18 cellular contexts compared by ENCODE assay signal in genomic region chr1:39261712-39262221, GRCh38. TPM values are rescaled to one million over a fixed set of nuclear protein-coding genes. Genes with fewer than 3 reads are reported as not detected.
A peak's percentile ranks its signal among the peaks of the same experiment; 100 is the strongest.
DNase-seq lines count a peak whose midpoint lies in the region; ATAC-seq and TF ChIP-seq lines count a peak whose summit lies in the region.
"Had no signal": no experiment of that assay in that cellular context is flagged by ENCODE, and none has a peak within 500 bp of the region (broad histone marks: within the 10 kb centered on the region; RNA-seq: fewer than 3 reads in every experiment).

No MANE protein-coding gene starts in this region.

- H3K36me3 ChIP-seq in CD8-positive, alpha-beta memory T cell (ENCODE audit: insufficient read depth, low read length): peaks cover 16% of the 10 kb centered on the region
- H3K36me3 ChIP-seq in KOPT-K1 (ENCODE audit: insufficient read depth, low read length) (peaks cover 44% of the 10 kb centered on the region), gastroesophageal sphincter (peaks cover 0 to 28% of the 10 kb centered on the region in 2 donors)

- H3K4me3 Mint-ChIP-seq in CD8-positive, alpha-beta memory T cell: peak overlapping the region in 5 of 7 donors; percentile 13 to 59 (median 49)
- H3K4me3 Mint-ChIP-seq in activated naive CD8-positive, alpha-beta T cell treated with anti-CD3 and anti-CD28 coated beads, Interleukin-2, amount 50 U/mL, for 24 hours: no peak overlapping the region
- H3K4me3 Mint-ChIP-seq in activated CD4-positive, alpha-beta T cell treated with anti-CD3 and anti-CD28 coated beads, Interleukin-2, amount 10 ng/mL, durations not matched to agents 24 days and 14 days: no peak overlapping the region
- H3K4me3 Mint-ChIP-seq: dendritic cell treated with granulocyte-macrophage colony-stimulating factor and Interleukin-4, amounts not matched to agents 40 ng/mL and 50 ng/mL, for 4 days; T-helper 2 cell treated with Interferon-gamma antibody and Interleukin-4, amounts not matched to agents 5 μg/mL and 100 μg/mL, for 36 hours had no signal

- ATAC-seq in activated naive CD8-positive, alpha-beta T cell treated with anti-CD3 and anti-CD28 coated beads, Interleukin-2, amount 50 U/mL, for 24 hours: no peak
- ATAC-seq in gastroesophageal sphincter: no peak
- no peak for ATAC-seq in esophagus mucosa
- no peak for ATAC-seq in HG03457 (IDR thresholded peaks at IDR 0.05; ENCODE audit: unreplicated experiment)
- ATAC-seq: foreskin keratinocyte had no signal

- H3K27ac ChIP-seq in CD8-positive, alpha-beta memory T cell (ENCODE audit: low read depth, low read length): no peak overlapping the region
- H3K27ac ChIP-seq in KOPT-K1 (ENCODE audit: low read depth, low read length, poor library complexity, severe bottlenecking): peak overlapping the region; percentile 17
- H3K27ac ChIP-seq in gastroesophageal sphincter: peak overlapping the region in 3 of 4 donors; percentile 1 to 76 (median 53)
- H3K27ac ChIP-seq: foreskin keratinocyte, neutrophil, Peyer's patch had no signal

- no peaks in the 10 kb centered on the region for H3K27me3 ChIP-seq in CD8-positive, alpha-beta memory T cell (ENCODE audit: insufficient read depth, low read length, poor library complexity, severe bottlenecking)
- no peaks in the 10 kb centered on the region for H3K27me3 ChIP-seq in gastroesophageal sphincter
- H3K27me3 ChIP-seq: foreskin keratinocyte, neutrophil, Peyer's patch had no signal

- intact Hi-C loops in activated CD4-positive, alpha-beta T cell treated with anti-CD3 and anti-CD28 coated beads, Interleukin-2, amount 10 ng/mL, durations not matched to agents 24 days and 14 days (cut with micrococcal nuclease): no loop called here

- CTCF ChIA-PET in CD8-positive, alpha-beta memory T cell (lab: Charles Lee): interaction anchor here (1.3 to 8.2 kb wide), 2 partner anchors 70 to 78 kb away, joined by 4 to 214 read pairs; no protein-coding TSS in a partner anchor

- H3K9me3 ChIP-seq in CD8-positive, alpha-beta memory T cell (ENCODE audit: low read length): no peaks in the 10 kb centered on the region
- H3K9me3 ChIP-seq in KOPT-K1 (ENCODE audit: insufficient read depth, low read length, poor library complexity, severe bottlenecking): no peaks in the 10 kb centered on the region
- H3K9me3 ChIP-seq in gastroesophageal sphincter: no peaks in the 10 kb centered on the region
- H3K9me3 ChIP-seq: neutrophil, Peyer's patch had no signal

- H3K4me3 ChIP-seq in CD8-positive, alpha-beta memory T cell (ENCODE audit: low read length): no peak overlapping the region
- no peak overlapping the region for H3K4me3 ChIP-seq in gastroesophageal sphincter
- H3K4me3 ChIP-seq: Peyer's patch, skin epidermis had no signal

- H3K4me1 ChIP-seq in CD8-positive, alpha-beta memory T cell (ENCODE audit: insufficient read depth, low read length): peaks cover 39% of the 10 kb centered on the region
- peaks cover 4 to 63% (median 15%) of the 10 kb centered on the region in 3 donors for H3K4me1 ChIP-seq in gastroesophageal sphincter
- H3K4me1 ChIP-seq: foreskin keratinocyte, Peyer's patch had no signal

- TF ChIP-seq EP300 in gastroesophageal sphincter (IDR thresholded peaks at IDR 0.05): no peak

- no peak for DNase-seq in CD8-positive, alpha-beta memory T cell
- DNase-seq in activated naive CD8-positive, alpha-beta T cell treated with anti-CD3 and anti-CD28 coated beads, Interleukin-2, amount 50 U/mL, for 24 hours: no peak
- no peak for DNase-seq in activated CD4-positive, alpha-beta T cell treated with anti-CD3 and anti-CD28 coated beads, Interleukin-2, amount 10 ng/mL, durations not matched to agents 24 days and 14 days
- DNase-seq: activated CD4-positive, alpha-beta T cell treated with anti-CD3 and anti-CD28 coated beads, Interleukin-2, amount 50 U/mL, for 1 hour; COR-L47; foreskin keratinocyte; mesenchymal stem cell; NCI-H1417 treated with DMSO at 0.1 percent for 48 hours; NCI-H524 treated with DMSO at 0.1 percent for 48 hours; Peyer's patch had no signal

- H3K27ac Mint-ChIP-seq in CD8-positive, alpha-beta memory T cell: peak overlapping the region; percentile 14 to 86 (median 51)
- H3K27ac Mint-ChIP-seq in activated naive CD8-positive, alpha-beta T cell treated with anti-CD3 and anti-CD28 coated beads, Interleukin-2, amount 50 U/mL, for 24 hours: peak overlapping the region; percentile 64
- H3K27ac Mint-ChIP-seq in activated CD4-positive, alpha-beta T cell treated with anti-CD3 and anti-CD28 coated beads, Interleukin-2, amount 10 ng/mL, durations not matched to agents 24 days and 14 days: no peak overlapping the region
- H3K27ac Mint-ChIP-seq: dendritic cell treated with granulocyte-macrophage colony-stimulating factor and Interleukin-4, amounts not matched to agents 40 ng/mL and 50 ng/mL, for 4 days had no signal

- H3K27me3 Mint-ChIP-seq in CD8-positive, alpha-beta memory T cell: no peaks in the 10 kb centered on the region
- H3K27me3 Mint-ChIP-seq in activated naive CD8-positive, alpha-beta T cell treated with anti-CD3 and anti-CD28 coated beads, Interleukin-2, amount 50 U/mL, for 24 hours: no peaks in the 10 kb centered on the region
- no peaks in the 10 kb centered on the region for H3K27me3 Mint-ChIP-seq in activated CD4-positive, alpha-beta T cell treated with anti-CD3 and anti-CD28 coated beads, Interleukin-2, amount 10 ng/mL, durations not matched to agents 24 days and 14 days
- H3K27me3 Mint-ChIP-seq: dendritic cell treated with granulocyte-macrophage colony-stimulating factor and Interleukin-4, amounts not matched to agents 40 ng/mL and 50 ng/mL, for 4 days had no signal

- POLR2A ChIA-PET in CD8-positive, alpha-beta memory T cell (lab: Charles Lee): interaction anchor here (0.7 kb wide), 1 partner anchor 838 kb away, joined by 4 read pairs; no protein-coding TSS in a partner anchor

- 57 to 75% methylated on average over 1 to 2 of the region's 2 CpGs for WGBS in gastroesophageal sphincter (ENCODE audit: low coverage in 1 of 2), 2 donors

- no peak for TF ChIP-seq POLR2A in gastroesophageal sphincter (IDR thresholded peaks at IDR 0.05)

- H3K36me3 Mint-ChIP-seq in CD8-positive, alpha-beta memory T cell: peaks cover 0 to 51% (median 12%) of the 10 kb centered on the region in 3 donors
- H3K36me3 Mint-ChIP-seq in activated naive CD8-positive, alpha-beta T cell treated with anti-CD3 and anti-CD28 coated beads, Interleukin-2, amount 50 U/mL, for 24 hours (ENCODE audit: low read depth): peaks cover 25% of the 10 kb centered on the region
- peaks cover 27% of the 10 kb centered on the region for H3K36me3 Mint-ChIP-seq in activated CD4-positive, alpha-beta T cell treated with anti-CD3 and anti-CD28 coated beads, Interleukin-2, amount 10 ng/mL, durations not matched to agents 24 days and 14 days (ENCODE audit: low read depth)

- H3K9me3 Mint-ChIP-seq in CD8-positive, alpha-beta memory T cell: no peaks in the 10 kb centered on the region
- H3K9me3 Mint-ChIP-seq in activated naive CD8-positive, alpha-beta T cell treated with anti-CD3 and anti-CD28 coated beads, Interleukin-2, amount 50 U/mL, for 24 hours: no peaks in the 10 kb centered on the region
- H3K9me3 Mint-ChIP-seq in activated CD4-positive, alpha-beta T cell treated with anti-CD3 and anti-CD28 coated beads, Interleukin-2, amount 10 ng/mL, durations not matched to agents 24 days and 14 days: no peaks in the 10 kb centered on the region
- H3K9me3 Mint-ChIP-seq: dendritic cell treated with granulocyte-macrophage colony-stimulating factor and Interleukin-4, amounts not matched to agents 40 ng/mL and 50 ng/mL, for 4 days; T-helper 2 cell treated with Interferon-gamma antibody and Interleukin-4, amounts not matched to agents 5 μg/mL and 100 μg/mL, for 36 hours had no signal

- no peak for TF ChIP-seq CTCF in gastroesophageal sphincter (IDR thresholded peaks at IDR 0.05)

- H3K4me1 Mint-ChIP-seq in CD8-positive, alpha-beta memory T cell: peaks cover 54 to 76% (median 66%) of the 10 kb centered on the region in 3 donors
- H3K4me1 Mint-ChIP-seq in activated naive CD8-positive, alpha-beta T cell treated with anti-CD3 and anti-CD28 coated beads, Interleukin-2, amount 50 U/mL, for 24 hours: peaks cover 55% of the 10 kb centered on the region
- peaks cover 33% of the 10 kb centered on the region for H3K4me1 Mint-ChIP-seq in activated CD4-positive, alpha-beta T cell treated with anti-CD3 and anti-CD28 coated beads, Interleukin-2, amount 10 ng/mL, durations not matched to agents 24 days and 14 days

RNA-seq across cellular contexts. Expression of gene MACF1, which starts 57.3 kb away (rescaled TPM):
- total RNA-seq in CD8-positive, alpha-beta memory T cell: 100 to 1,000 TPM; 151 to 154 TPM
- polyA plus RNA-seq in CD8-positive, alpha-beta memory T cell: 87.6 TPM
- total RNA-seq in gastroesophageal sphincter: 100 to 1,000 TPM; 454 to 752 (median 541) TPM
- total RNA-seq in esophagus mucosa: 155 TPM
- 203 and 204 TPM in 2 replicates for total RNA-seq in activated CD4-positive, alpha-beta T cell treated with anti-CD3 and anti-CD28 coated beads, Interleukin-2, amount 10 ng/mL, durations not matched to agents 24 days and 14 days

Comparison
In these comparisons a context has a peak if more than half of its experiments do, and no peak if none do; other contexts are left out.
1. H3K4me3 Mint-ChIP-seq: peak in CD8-positive, alpha-beta memory T cell (5 of 7); none in activated naive CD8-positive, alpha-beta T cell treated with anti-CD3 and anti-CD28 coated beads, Interleukin-2, amount 50 U/mL, for 24 hours (single experiment) and activated CD4-positive, alpha-beta T cell treated with anti-CD3 and anti-CD28 coated beads, Interleukin-2, amount 10 ng/mL, durations not matched to agents 24 days and 14 days (single experiment).